ENCODE assay signal across 8 cellular contexts in genomic region chr14:21526672-21527319, GRCh38. TPM values are rescaled to one million over a fixed set of nuclear protein-coding genes. Genes with fewer than 3 reads are reported as not detected.
DNase-seq lines count a peak whose midpoint lies in the region; FAIRE-seq and TF ChIP-seq lines count a peak whose summit lies in the region.

No MANE protein-coding gene starts in this region.

- peak overlapping the region in 6 of 7 donors; percentile 18 to 92 (median 73) for H3K27ac Mint-ChIP-seq in CD4-positive, alpha-beta memory T cell
- peak overlapping the region; percentile 77 for H3K27ac Mint-ChIP-seq in activated naive CD8-positive, alpha-beta T cell
- peak overlapping the region in 4 of 6 donors; percentile 19 to 81 (median 52) for H3K27ac Mint-ChIP-seq in immature natural killer cell

- H3K9me3 Mint-ChIP-seq in CD4-positive, alpha-beta memory T cell = no peaks in the 10 kb centered on the region
- H3K9me3 Mint-ChIP-seq in activated naive CD8-positive, alpha-beta T cell (ENCODE audit: low read depth) = no peaks in the 10 kb centered on the region
- no peaks in the 10 kb centered on the region for H3K9me3 Mint-ChIP-seq in immature natural killer cell

- no peak for FAIRE-seq in D721Med (lab: Jason Lieb, UNC)

- no peak for TF ChIP-seq EP300 in suprapubic skin (IDR thresholded peaks at IDR 0.05)

- CTCF ChIA-PET in CD4-positive, alpha-beta memory T cell (lab: Charles Lee; ENCODE audit: partially characterized antibody) = interaction anchor here (0.9 to 4.9 kb wide), 7 partner anchors 9 to 71 kb away, joined by 3 to 24 read pairs (median 4); partner anchors contain the start of genes CHD8 and METTL3

- 0% methylated on average over 11 of the region's 13 CpGs for WGBS in HUES64
- WGBS in suprapubic skin = 27% methylated on average over 13 of the region's 13 CpGs

- intact Hi-C loops in CD4-positive, alpha-beta memory T cell (cut with micrococcal nuclease) = loop anchor here (1.0 kb wide), 1 partner anchor 15 kb away; the partner anchor contains the start of gene METTL3

- no peaks in the 10 kb centered on the region for H3K36me3 Mint-ChIP-seq in CD4-positive, alpha-beta memory T cell
- H3K36me3 Mint-ChIP-seq in activated naive CD8-positive, alpha-beta T cell = no peaks in the 10 kb centered on the region
- H3K36me3 Mint-ChIP-seq in immature natural killer cell = peaks cover 0 to 3% (median 0%) of the 10 kb centered on the region in 3 donors

- peaks cover 15% of the 10 kb centered on the region for H3K4me1 ChIP-seq in CD4-positive, alpha-beta memory T cell (ENCODE audit: insufficient read depth, low read length)
- H3K4me1 ChIP-seq in HUES64 (ENCODE audit: insufficient read depth, low read length) (peaks cover 58% of the 10 kb centered on the region), suprapubic skin (peaks cover 20% of the 10 kb centered on the region)

- H3K36me3 ChIP-seq in CD4-positive, alpha-beta memory T cell (ENCODE audit: insufficient read depth, low read length) = no peaks in the 10 kb centered on the region
- H3K36me3 ChIP-seq in HUES64 (ENCODE audit: insufficient read depth, low read length) (peaks cover 54% of the 10 kb centered on the region), suprapubic skin (no peaks in the 10 kb centered on the region)

- H3K9ac ChIP-seq in HUES64 (ENCODE audit: low read depth, low read length) = peak overlapping the region; percentile 88

- POLR2A ChIA-PET in CD4-positive, alpha-beta memory T cell (lab: Charles Lee; ENCODE audit: partially characterized antibody) = interaction anchor here (1.2 to 5.2 kb wide), 3 partner anchors 16 to 90 kb away, joined by 6 to 55 read pairs (median 11); partner anchors contain the start of gene METTL3

- no peak for DNase-seq in CD4-positive, alpha-beta memory T cell
- DNase-seq in immature natural killer cell = no peak
- no peak for DNase-seq in suprapubic skin (ENCODE audit: low spot score in 2 of 2)
- DNase-seq in D721Med (ENCODE audit: insufficient read length, low spot score) = no peak
- no peak for DNase-seq in GM13977 (ENCODE audit: low spot score)
- DNase-seq in anterior cingulate cortex (lab: John Stamatoyannopoulos, UW) = no peak

- TF ChIP-seq CTCF in suprapubic skin (IDR thresholded peaks at IDR 0.05) (no peak), D721Med (IDR thresholded peaks at IDR 0.05; ENCODE audit: insufficient read depth, missing control alignments) (no peak), GM13977 (IDR thresholded peaks at IDR 0.05; ENCODE audit: extremely low read depth, insufficient read depth, missing control alignments) (no peak)

- TF ChIP-seq POLR2A in suprapubic skin (IDR thresholded peaks at IDR 0.05) = no peak

- no peaks in the 10 kb centered on the region for H3K27me3 ChIP-seq in CD4-positive, alpha-beta memory T cell (ENCODE audit: insufficient read depth, low read length)
- H3K27me3 ChIP-seq in HUES64 (ENCODE audit: insufficient read depth, low read length) (no peaks in the 10 kb centered on the region), suprapubic skin (no peaks in the 10 kb centered on the region)

- peak overlapping the region; percentile 43 for H3K27ac ChIP-seq in CD4-positive, alpha-beta memory T cell (ENCODE audit: low read depth, low read length)
- peak overlapping the region; percentile 98 for H3K27ac ChIP-seq in HUES64 (ENCODE audit: low read depth, low read length)
- H3K27ac ChIP-seq in suprapubic skin = no peak overlapping the region

- H3K9me3 ChIP-seq in CD4-positive, alpha-beta memory T cell (ENCODE audit: control insufficient read depth in 1 of 2, low read length in 2 of 2) = no peaks in the 10 kb centered on the region
- H3K9me3 ChIP-seq in HUES64 (ENCODE audit: insufficient read depth, low read depth, low read length) = no peaks in the 10 kb centered on the region
- H3K9me3 ChIP-seq in suprapubic skin = no peaks in the 10 kb centered on the region

- in situ Hi-C loops in GM13977 (cut with MboI; ENCODE audit: low pct_unique_long_range_greater_than_20kb, low sequenced_read_pairs, unreplicated experiment) = no loop called here

- H3K4me1 Mint-ChIP-seq in CD4-positive, alpha-beta memory T cell = peaks cover 7 to 20% (median 11%) of the 10 kb centered on the region in 4 donors
- peaks cover 16% of the 10 kb centered on the region for H3K4me1 Mint-ChIP-seq in activated naive CD8-positive, alpha-beta T cell (ENCODE audit: low read depth)
- peaks cover 11 to 15% of the 10 kb centered on the region in 2 donors for H3K4me1 Mint-ChIP-seq in immature natural killer cell

- H3K4me3 ChIP-seq in CD4-positive, alpha-beta memory T cell (ENCODE audit: low read length in 2 of 2) = peak overlapping the region; percentile 42 to 67
- H3K4me3 ChIP-seq in HUES64 (ENCODE audit: low read length) = peak overlapping the region; percentile 73
- H3K4me3 ChIP-seq in suprapubic skin = peak overlapping the region; percentile 78

- no peaks in the 10 kb centered on the region for H3K27me3 Mint-ChIP-seq in CD4-positive, alpha-beta memory T cell
- no peaks in the 10 kb centered on the region for H3K27me3 Mint-ChIP-seq in activated naive CD8-positive, alpha-beta T cell
- H3K27me3 Mint-ChIP-seq in immature natural killer cell (ENCODE audit: low read depth in 3 of 3) = peaks cover 0 to 8% (median 1%) of the 10 kb centered on the region in 3 donors

- H3K4me3 Mint-ChIP-seq in CD4-positive, alpha-beta memory T cell = peak overlapping the region; percentile 77 to 90 (median 84)
- peak overlapping the region; percentile 85 for H3K4me3 Mint-ChIP-seq in activated naive CD8-positive, alpha-beta T cell
- peak overlapping the region; percentile 79 to 91 (median 83) for H3K4me3 Mint-ChIP-seq in immature natural killer cell

RNA-seq across cellular contexts. Expression of gene SALL2, which starts 0.7 kb away (rescaled TPM):
- 1 to 10 TPM; 6.5 to 6.6 TPM for total RNA-seq in CD4-positive, alpha-beta memory T cell
- polyA plus RNA-seq in CD4-positive, alpha-beta memory T cell = 1 to 10 TPM in 1 of 2 donors, under 1 TPM in 1; 0.42 to 2.7 TPM
- 211 TPM for polyA plus RNA-seq in HUES64 (2013, experiment 1 of 2)
- polyA plus RNA-seq in HUES64 (2013, experiment 2 of 2) = 202 TPM
- 1 to 10 TPM in 2 of 3 donors, under 1 TPM in 1; 0.80 to 1.6 (median 1.2) TPM for polyA plus RNA-seq in immature natural killer cell
- 10 to 100 TPM in 1 of 4 donors, 1 to 10 TPM in 3; 3.0 to 15.6 (median 4.4) TPM for total RNA-seq in suprapubic skin

RNA-seq across cellular contexts. Expression of gene METTL3, which starts 15.7 kb away (rescaled TPM):
- 10 to 100 TPM; 93.4 to 98.9 TPM for total RNA-seq in CD4-positive, alpha-beta memory T cell
- 10 to 100 TPM; 20.1 to 27.7 TPM for polyA plus RNA-seq in CD4-positive, alpha-beta memory T cell
- 59.3 TPM for polyA plus RNA-seq in HUES64 (2013, experiment 1 of 2)
- polyA plus RNA-seq in HUES64 (2013, experiment 2 of 2) = 55.1 TPM
- polyA plus RNA-seq in immature natural killer cell = 10 to 100 TPM; 10.0 to 21.6 (median 18.0) TPM
- total RNA-seq in suprapubic skin = 100 to 1,000 TPM in 1 of 4 donors, 10 to 100 TPM in 3; 38.9 to 125 (median 44.8) TPM

RNA-seq across cellular contexts. Expression of gene TOX4, which starts 49.8 kb away (rescaled TPM):
- total RNA-seq in CD4-positive, alpha-beta memory T cell = 10 to 100 TPM; 83.6 to 86.0 TPM
- 10 to 100 TPM; 81.8 to 86.2 TPM for polyA plus RNA-seq in CD4-positive, alpha-beta memory T cell
- 32.4 TPM for polyA plus RNA-seq in HUES64 (2013, experiment 1 of 2)
- 29.9 TPM for polyA plus RNA-seq in HUES64 (2013, experiment 2 of 2)
- 100 to 1,000 TPM in 1 of 3 donors, 10 to 100 TPM in 2; 81.4 to 101 (median 84.7) TPM for polyA plus RNA-seq in immature natural killer cell
- total RNA-seq in suprapubic skin = 10 to 100 TPM; 70.1 to 80.5 (median 77.9) TPM

RNA-seq across cellular contexts. Expression of gene RAB2B, which starts 50.0 kb away (rescaled TPM):
- total RNA-seq in CD4-positive, alpha-beta memory T cell = 10 to 100 TPM; 29.3 to 30.4 TPM
- 10 to 100 TPM in 1 of 2 donors, 1 to 10 TPM in 1; 8.3 to 14.9 TPM for polyA plus RNA-seq in CD4-positive, alpha-beta memory T cell
- 14.3 TPM for polyA plus RNA-seq in HUES64 (2013, experiment 1 of 2)
- 18.5 TPM for polyA plus RNA-seq in HUES64 (2013, experiment 2 of 2)
- 10 to 100 TPM in 2 of 3 donors, 1 to 10 TPM in 1; 7.7 to 20.0 (median 18.5) TPM for polyA plus RNA-seq in immature natural killer cell
- 10 to 100 TPM; 20.2 to 24.9 (median 21.5) TPM for total RNA-seq in suprapubic skin

RNA-seq across cellular contexts. Expression of gene OR10G3, which starts 53.1 kb away (rescaled TPM):
- total RNA-seq in CD4-positive, alpha-beta memory T cell = not detected
- not detected for polyA plus RNA-seq in CD4-positive, alpha-beta memory T cell
- not detected for polyA plus RNA-seq in HUES64 (2013, experiment 1 of 2)
- not detected for polyA plus RNA-seq in HUES64 (2013, experiment 2 of 2)
- polyA plus RNA-seq in immature natural killer cell = not detected
- total RNA-seq in suprapubic skin = not detected
